ENCODE assay signal across 23 cellular contexts in the genomic region with DNA sequence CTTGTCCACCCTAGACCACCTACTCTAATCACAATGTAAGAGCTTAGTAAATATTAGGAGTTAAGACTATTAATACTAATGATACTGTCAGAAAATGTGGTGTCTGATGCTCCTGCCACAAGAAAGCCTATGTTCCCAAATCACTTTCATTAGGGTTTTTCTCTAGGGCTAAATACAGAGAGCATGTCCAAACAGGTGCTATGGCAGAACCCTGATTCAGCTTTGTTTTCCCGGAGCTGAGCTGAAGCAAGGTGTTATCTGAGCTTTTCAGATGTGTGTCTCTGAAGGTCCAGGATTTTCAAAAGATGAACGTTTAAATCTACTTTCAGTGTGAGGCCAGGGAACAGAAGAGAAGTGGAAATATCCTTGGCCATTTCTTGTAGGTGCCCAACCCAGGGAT. TPM values are rescaled to one million over a fixed set of nuclear protein-coding genes. Genes with fewer than 3 reads are reported as not detected.
"Had no signal": no experiment of that assay in that cellular context is flagged by ENCODE, and none has a peak within 500 bp of the region (broad histone marks: within the 10 kb centered on the region; RNA-seq: fewer than 3 reads in every experiment).

No MANE protein-coding gene starts in this region.

- DNase-seq: colonic mucosa; dermis blood vessel endothelial cell; immature natural killer cell; kidney; left cardiac atrium; left ventricle myocardium inferior; lower lobe of right lung; mesenchymal stem cell; naive B cell; occipital lobe; pancreas; right cardiac atrium; small intestine; stimulated activated CD4-positive, alpha-beta T cell treated with anti-CD3 and anti-CD28 coated beads, Interleukin-2, amount 100 ng/mL, for 48 hours; stimulated activated naive CD4-positive, alpha-beta T cell treated with Interleukin-2 at 50 U/mL for 16 hours; thyroid gland had no signal

- H3K27ac Mint-ChIP-seq: immature natural killer cell, nephron, progenitor cell of endocrine pancreas, type B pancreatic cell had no signal

- H3K4me1 Mint-ChIP-seq: naive B cell had no signal

- ATAC-seq: lower lobe of right lung, pancreas, right cardiac atrium had no signal

- FAIRE-seq: endothelial cell of umbilical vein, kidney, pancreas, small intestine, urothelium cell line had no signal

- H3K27me3 ChIP-seq: colonic mucosa, pancreas, suprapubic skin, thyroid gland had no signal

- H3K4me3 ChIP-seq: colonic mucosa, left ventricle myocardium inferior, lower lobe of right lung, pancreas, suprapubic skin, thyroid gland had no signal

- H3K4me1 ChIP-seq: colonic mucosa, pancreas had no signal

- H3K27me3 Mint-ChIP-seq: progenitor cell of endocrine pancreas, type B pancreatic cell had no signal

- H3K27ac ChIP-seq: colonic mucosa, lower lobe of right lung, pancreas, suprapubic skin, thyroid gland had no signal

- H3K4me3 Mint-ChIP-seq: immature natural killer cell, naive B cell, nephron, type B pancreatic cell had no signal

- H3K9me3 Mint-ChIP-seq: immature natural killer cell, type B pancreatic cell had no signal

- H3K36me3 Mint-ChIP-seq: immature natural killer cell, type B pancreatic cell had no signal

- H3K36me3 ChIP-seq: colonic mucosa, left ventricle myocardium inferior, lower lobe of right lung, pancreas, suprapubic skin, thyroid gland had no signal

- H3K9me3 ChIP-seq: colonic mucosa, lower lobe of right lung, pancreas, suprapubic skin, thyroid gland had no signal

RNA-seq across cellular contexts. Expression of a gene that starts 40.6 kb away (rescaled TPM):
- total RNA-seq: colonic mucosa, dermis blood vessel endothelial cell, endothelial cell of umbilical vein, fibroblast of villous mesenchyme, lower lobe of right lung, occipital lobe had no signal
- polyA plus RNA-seq: endothelial cell of umbilical vein, immature natural killer cell had no signal
